ENCODE assay signal across 1 cellular context in the genomic region with DNA sequence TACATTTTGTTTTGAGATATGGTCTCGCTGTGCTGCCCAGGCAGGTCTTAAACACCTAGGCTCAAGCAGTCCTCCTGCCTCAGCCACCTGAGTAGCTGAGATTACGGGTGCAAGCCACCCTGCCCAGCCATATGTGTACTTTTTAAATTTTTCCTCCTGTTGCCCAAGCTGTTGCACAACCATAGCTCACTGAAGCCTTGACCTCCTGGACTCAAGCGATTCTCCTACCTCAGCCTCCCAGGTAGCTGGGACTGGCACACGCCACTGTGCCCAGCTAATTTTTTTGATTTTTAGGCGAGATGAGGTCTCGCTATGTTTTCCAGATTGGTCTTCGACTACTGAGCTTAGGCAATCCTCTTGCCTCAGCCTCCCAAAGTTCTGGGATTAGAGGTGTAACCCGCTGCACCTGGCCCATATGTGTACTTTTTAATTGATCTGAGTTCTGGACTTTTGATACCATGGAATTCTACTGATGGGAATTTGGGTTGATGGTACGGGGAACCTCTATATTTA.
TF ChIP-seq lines count a peak whose summit lies in the region.

No MANE protein-coding gene starts in this region.

TF ChIP-seq in HepG2, 621 proteins besides CTCF, POLR2A, EP300 and RAD21 (continued from another document and continues in another):
- peak; percentile 95; the same call in 1 of the 2 replicates for TF ChIP-seq ZBTB20 (CRISPR knock-in tag; IDR thresholded peaks at IDR 0.05; ENCODE audit: borderline replicate concordance, low read depth)
- TF ChIP-seq, protein P1, sequence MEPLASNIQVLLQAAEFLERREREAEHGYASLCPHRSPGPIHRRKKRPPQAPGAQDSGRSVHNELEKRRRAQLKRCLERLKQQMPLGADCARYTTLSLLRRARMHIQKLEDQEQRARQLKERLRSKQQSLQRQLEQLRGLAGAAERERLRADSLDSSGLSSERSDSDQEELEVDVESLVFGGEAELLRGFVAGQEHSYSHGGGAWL (CRISPR knock-in tag; IDR thresholded peaks at IDR 0.05), result peak; percentile 42; the same call in 1 of the 2 replicates
- TF ChIP-seq FOXK2 (IDR thresholded peaks at IDR 0.05), result no peak
- TF ChIP-seq ZNF251 (CRISPR knock-in tag; IDR thresholded peaks at IDR 0.05), result no peak
- TF ChIP-seq, protein P2, sequence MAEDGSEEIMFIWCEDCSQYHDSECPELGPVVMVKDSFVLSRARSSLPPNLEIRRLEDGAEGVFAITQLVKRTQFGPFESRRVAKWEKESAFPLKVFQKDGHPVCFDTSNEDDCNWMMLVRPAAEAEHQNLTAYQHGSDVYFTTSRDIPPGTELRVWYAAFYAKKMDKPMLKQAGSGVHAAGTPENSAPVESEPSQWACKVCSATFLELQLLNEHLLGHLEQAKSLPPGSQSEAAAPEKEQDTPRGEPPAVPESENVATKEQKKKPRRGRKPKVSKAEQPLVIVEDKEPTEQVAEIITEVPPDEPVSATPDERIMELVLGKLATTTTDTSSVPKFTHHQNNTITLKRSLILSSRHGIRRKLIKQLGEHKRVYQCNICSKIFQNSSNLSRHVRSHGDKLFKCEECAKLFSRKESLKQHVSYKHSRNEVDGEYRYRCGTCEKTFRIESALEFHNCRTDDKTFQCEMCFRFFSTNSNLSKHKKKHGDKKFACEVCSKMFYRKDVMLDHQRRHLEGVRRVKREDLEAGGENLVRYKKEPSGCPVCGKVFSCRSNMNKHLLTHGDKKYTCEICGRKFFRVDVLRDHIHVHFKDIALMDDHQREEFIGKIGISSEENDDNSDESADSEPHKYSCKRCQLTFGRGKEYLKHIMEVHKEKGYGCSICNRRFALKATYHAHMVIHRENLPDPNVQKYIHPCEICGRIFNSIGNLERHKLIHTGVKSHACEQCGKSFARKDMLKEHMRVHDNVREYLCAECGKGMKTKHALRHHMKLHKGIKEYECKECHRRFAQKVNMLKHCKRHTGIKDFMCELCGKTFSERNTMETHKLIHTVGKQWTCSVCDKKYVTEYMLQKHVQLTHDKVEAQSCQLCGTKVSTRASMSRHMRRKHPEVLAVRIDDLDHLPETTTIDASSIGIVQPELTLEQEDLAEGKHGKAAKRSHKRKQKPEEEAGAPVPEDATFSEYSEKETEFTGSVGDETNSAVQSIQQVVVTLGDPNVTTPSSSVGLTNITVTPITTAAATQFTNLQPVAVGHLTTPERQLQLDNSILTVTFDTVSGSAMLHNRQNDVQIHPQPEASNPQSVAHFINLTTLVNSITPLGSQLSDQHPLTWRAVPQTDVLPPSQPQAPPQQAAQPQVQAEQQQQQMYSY (CRISPR knock-in tag; IDR thresholded peaks at IDR 0.05), result 0 out of 2 replicates have a peak, but pooled peaks have one; percentile 20
- peak; percentile 66; the same call in 1 of the 2 replicates for TF ChIP-seq ZFP1 (CRISPR knock-in tag; IDR thresholded peaks at IDR 0.05)
- TF ChIP-seq, protein P3, sequence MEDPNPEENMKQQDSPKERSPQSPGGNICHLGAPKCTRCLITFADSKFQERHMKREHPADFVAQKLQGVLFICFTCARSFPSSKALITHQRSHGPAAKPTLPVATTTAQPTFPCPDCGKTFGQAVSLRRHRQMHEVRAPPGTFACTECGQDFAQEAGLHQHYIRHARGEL (CRISPR knock-in tag; IDR thresholded peaks at IDR 0.05), result no peak
- TF ChIP-seq, protein P4, sequence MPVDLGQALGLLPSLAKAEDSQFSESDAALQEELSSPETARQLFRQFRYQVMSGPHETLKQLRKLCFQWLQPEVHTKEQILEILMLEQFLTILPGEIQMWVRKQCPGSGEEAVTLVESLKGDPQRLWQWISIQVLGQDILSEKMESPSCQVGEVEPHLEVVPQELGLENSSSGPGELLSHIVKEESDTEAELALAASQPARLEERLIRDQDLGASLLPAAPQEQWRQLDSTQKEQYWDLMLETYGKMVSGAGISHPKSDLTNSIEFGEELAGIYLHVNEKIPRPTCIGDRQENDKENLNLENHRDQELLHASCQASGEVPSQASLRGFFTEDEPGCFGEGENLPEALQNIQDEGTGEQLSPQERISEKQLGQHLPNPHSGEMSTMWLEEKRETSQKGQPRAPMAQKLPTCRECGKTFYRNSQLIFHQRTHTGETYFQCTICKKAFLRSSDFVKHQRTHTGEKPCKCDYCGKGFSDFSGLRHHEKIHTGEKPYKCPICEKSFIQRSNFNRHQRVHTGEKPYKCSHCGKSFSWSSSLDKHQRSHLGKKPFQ (CRISPR knock-in tag; IDR thresholded peaks at IDR 0.05; ENCODE audit: insufficient replicate concordance), result peak; percentile 80
- TF ChIP-seq NAIF1 (CRISPR knock-in tag; IDR thresholded peaks at IDR 0.05; ENCODE audit: borderline replicate concordance), result no peak
- TF ChIP-seq, protein P5, sequence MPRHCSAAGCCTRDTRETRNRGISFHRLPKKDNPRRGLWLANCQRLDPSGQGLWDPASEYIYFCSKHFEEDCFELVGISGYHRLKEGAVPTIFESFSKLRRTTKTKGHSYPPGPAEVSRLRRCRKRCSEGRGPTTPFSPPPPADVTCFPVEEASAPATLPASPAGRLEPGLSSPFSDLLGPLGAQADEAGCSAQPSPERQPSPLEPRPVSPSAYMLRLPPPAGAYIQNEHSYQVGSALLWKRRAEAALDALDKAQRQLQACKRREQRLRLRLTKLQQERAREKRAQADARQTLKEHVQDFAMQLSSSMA (CRISPR knock-in tag; IDR thresholded peaks at IDR 0.05), result peak; percentile 73; the same call in 1 of the 2 replicates
- peak; percentile 95 for TF ChIP-seq NR2F6 (IDR thresholded peaks at IDR 0.05)
- TF ChIP-seq NR2F6 (CRISPR knock-in tag; IDR thresholded peaks at IDR 0.05), result peak; percentile 98
- peak; percentile 83 for TF ChIP-seq MYC (CRISPR knock-in tag; IDR thresholded peaks at IDR 0.05; ENCODE audit: borderline replicate concordance)
- TF ChIP-seq PRMT3 (CRISPR knock-in tag; IDR thresholded peaks at IDR 0.05; ENCODE audit: borderline replicate concordance, low read depth), result no peak
- TF ChIP-seq AKAP8 (CRISPR knock-in tag; IDR thresholded peaks at IDR 0.05), result no peak
- peak; percentile 88 for TF ChIP-seq ZSCAN31 (CRISPR knock-in tag; IDR thresholded peaks at IDR 0.05; ENCODE audit: low read depth)
- peak; percentile 91; the same call in 1 of the 2 replicates for TF ChIP-seq RFXAP (CRISPR knock-in tag; IDR thresholded peaks at IDR 0.05; ENCODE audit: borderline replicate concordance)
- TF ChIP-seq, protein P6, sequence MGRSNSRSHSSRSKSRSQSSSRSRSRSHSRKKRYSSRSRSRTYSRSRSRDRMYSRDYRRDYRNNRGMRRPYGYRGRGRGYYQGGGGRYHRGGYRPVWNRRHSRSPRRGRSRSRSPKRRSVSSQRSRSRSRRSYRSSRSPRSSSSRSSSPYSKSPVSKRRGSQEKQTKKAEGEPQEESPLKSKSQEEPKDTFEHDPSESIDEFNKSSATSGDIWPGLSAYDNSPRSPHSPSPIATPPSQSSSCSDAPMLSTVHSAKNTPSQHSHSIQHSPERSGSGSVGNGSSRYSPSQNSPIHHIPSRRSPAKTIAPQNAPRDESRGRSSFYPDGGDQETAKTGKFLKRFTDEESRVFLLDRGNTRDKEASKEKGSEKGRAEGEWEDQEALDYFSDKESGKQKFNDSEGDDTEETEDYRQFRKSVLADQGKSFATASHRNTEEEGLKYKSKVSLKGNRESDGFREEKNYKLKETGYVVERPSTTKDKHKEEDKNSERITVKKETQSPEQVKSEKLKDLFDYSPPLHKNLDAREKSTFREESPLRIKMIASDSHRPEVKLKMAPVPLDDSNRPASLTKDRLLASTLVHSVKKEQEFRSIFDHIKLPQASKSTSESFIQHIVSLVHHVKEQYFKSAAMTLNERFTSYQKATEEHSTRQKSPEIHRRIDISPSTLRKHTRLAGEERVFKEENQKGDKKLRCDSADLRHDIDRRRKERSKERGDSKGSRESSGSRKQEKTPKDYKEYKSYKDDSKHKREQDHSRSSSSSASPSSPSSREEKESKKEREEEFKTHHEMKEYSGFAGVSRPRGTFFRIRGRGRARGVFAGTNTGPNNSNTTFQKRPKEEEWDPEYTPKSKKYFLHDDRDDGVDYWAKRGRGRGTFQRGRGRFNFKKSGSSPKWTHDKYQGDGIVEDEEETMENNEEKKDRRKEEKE (IDR thresholded peaks at IDR 0.05), result no peak
- peak; percentile 90 for TF ChIP-seq KDM6A (CRISPR knock-in tag; IDR thresholded peaks at IDR 0.05; ENCODE audit: low read depth)
- TF ChIP-seq ZKSCAN1 (IDR thresholded peaks at IDR 0.05; ENCODE audit: low read length), result no peak
- TF ChIP-seq, protein P7, sequence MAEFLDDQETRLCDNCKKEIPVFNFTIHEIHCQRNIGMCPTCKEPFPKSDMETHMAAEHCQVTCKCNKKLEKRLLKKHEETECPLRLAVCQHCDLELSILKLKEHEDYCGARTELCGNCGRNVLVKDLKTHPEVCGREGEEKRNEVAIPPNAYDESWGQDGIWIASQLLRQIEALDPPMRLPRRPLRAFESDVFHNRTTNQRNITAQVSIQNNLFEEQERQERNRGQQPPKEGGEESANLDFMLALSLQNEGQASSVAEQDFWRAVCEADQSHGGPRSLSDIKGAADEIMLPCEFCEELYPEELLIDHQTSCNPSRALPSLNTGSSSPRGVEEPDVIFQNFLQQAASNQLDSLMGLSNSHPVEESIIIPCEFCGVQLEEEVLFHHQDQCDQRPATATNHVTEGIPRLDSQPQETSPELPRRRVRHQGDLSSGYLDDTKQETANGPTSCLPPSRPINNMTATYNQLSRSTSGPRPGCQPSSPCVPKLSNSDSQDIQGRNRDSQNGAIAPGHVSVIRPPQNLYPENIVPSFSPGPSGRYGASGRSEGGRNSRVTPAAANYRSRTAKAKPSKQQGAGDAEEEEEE (CRISPR knock-in tag; IDR thresholded peaks at IDR 0.05; ENCODE audit: borderline replicate concordance), result no peak
- TF ChIP-seq ZFAT (CRISPR knock-in tag; conservative IDR thresholded peaks at IDR 0.05), result no peak
- peak; percentile 79; the same call in 1 of the 2 replicates for TF ChIP-seq SP5 (CRISPR knock-in tag; IDR thresholded peaks at IDR 0.05; ENCODE audit: borderline replicate concordance, low read depth)
- peak; percentile 98 for TF ChIP-seq ZNF614 (CRISPR knock-in tag; IDR thresholded peaks at IDR 0.05; ENCODE audit: borderline replicate concordance)
- no peak for TF ChIP-seq ZNF557 (CRISPR knock-in tag; IDR thresholded peaks at IDR 0.05)
- TF ChIP-seq ZBTB42 (CRISPR knock-in tag; IDR thresholded peaks at IDR 0.05), result no peak
- TF ChIP-seq ZKSCAN8 (CRISPR knock-in tag; IDR thresholded peaks at IDR 0.05; ENCODE audit: borderline replicate concordance), result peak; percentile 97; the same call in 1 of the 2 replicates
- 0 out of 2 replicates have a peak, but pooled peaks have one; percentile 47 for TF ChIP-seq ZNF709 (CRISPR knock-in tag; IDR thresholded peaks at IDR 0.05)
- TF ChIP-seq, protein P8, sequence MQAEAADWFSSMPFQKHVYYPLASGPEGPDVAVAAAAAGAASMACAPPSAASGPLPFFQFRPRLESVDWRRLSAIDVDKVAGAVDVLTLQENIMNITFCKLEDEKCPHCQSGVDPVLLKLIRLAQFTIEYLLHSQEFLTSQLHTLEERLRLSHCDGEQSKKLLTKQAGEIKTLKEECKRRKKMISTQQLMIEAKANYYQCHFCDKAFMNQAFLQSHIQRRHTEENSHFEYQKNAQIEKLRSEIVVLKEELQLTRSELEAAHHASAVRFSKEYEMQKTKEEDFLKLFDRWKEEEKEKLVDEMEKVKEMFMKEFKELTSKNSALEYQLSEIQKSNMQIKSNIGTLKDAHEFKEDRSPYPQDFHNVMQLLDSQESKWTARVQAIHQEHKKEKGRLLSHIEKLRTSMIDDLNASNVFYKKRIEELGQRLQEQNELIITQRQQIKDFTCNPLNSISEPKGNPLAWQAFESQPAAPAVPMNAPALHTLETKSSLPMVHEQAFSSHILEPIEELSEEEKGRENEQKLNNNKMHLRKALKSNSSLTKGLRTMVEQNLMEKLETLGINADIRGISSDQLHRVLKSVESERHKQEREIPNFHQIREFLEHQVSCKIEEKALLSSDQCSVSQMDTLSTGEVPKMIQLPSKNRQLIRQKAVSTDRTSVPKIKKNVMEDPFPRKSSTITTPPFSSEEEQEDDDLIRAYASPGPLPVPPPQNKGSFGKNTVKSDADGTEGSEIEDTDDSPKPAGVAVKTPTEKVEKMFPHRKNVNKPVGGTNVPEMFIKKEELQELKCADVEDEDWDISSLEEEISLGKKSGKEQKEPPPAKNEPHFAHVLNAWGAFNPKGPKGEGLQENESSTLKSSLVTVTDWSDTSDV (CRISPR knock-in tag; IDR thresholded peaks at IDR 0.05), result no peak
- peak; percentile 95 for TF ChIP-seq ISL2 (CRISPR knock-in tag; IDR thresholded peaks at IDR 0.05)
- TF ChIP-seq PHF21A (CRISPR knock-in tag; IDR thresholded peaks at IDR 0.05), result peak; percentile 96
- peak; percentile 60; the same call in 1 of the 2 replicates for TF ChIP-seq MTF2 (CRISPR knock-in tag; IDR thresholded peaks at IDR 0.05; ENCODE audit: borderline replicate concordance)
- TF ChIP-seq ZNF850 (CRISPR knock-in tag; conservative IDR thresholded peaks at IDR 0.05), result no peak
- peak; percentile 79 for TF ChIP-seq YEATS4 (CRISPR knock-in tag; IDR thresholded peaks at IDR 0.05; ENCODE audit: borderline replicate concordance)
- no peak for TF ChIP-seq GATA4 (IDR thresholded peaks at IDR 0.05; ENCODE audit: borderline replicate concordance, low read depth)
- TF ChIP-seq, protein P9, sequence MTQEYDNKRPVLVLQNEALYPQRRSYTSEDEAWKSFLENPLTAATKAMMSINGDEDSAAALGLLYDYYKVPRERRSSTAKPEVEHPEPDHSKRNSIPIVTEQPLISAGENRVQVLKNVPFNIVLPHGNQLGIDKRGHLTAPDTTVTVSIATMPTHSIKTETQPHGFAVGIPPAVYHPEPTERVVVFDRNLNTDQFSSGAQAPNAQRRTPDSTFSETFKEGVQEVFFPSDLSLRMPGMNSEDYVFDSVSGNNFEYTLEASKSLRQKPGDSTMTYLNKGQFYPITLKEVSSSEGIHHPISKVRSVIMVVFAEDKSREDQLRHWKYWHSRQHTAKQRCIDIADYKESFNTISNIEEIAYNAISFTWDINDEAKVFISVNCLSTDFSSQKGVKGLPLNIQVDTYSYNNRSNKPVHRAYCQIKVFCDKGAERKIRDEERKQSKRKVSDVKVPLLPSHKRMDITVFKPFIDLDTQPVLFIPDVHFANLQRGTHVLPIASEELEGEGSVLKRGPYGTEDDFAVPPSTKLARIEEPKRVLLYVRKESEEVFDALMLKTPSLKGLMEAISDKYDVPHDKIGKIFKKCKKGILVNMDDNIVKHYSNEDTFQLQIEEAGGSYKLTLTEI (CRISPR knock-in tag; conservative IDR thresholded peaks at IDR 0.05), result no peak
- peak; percentile 97 for TF ChIP-seq RXRB (CRISPR knock-in tag; IDR thresholded peaks at IDR 0.05; ENCODE audit: borderline replicate concordance)
- no peak for TF ChIP-seq IKZF4 (CRISPR knock-in tag; IDR thresholded peaks at IDR 0.05; ENCODE audit: borderline replicate concordance, low read depth, not compliant biosample characterization)
- peak; percentile 13; the same call in 1 of the 2 replicates for TF ChIP-seq BHLHE40 (IDR thresholded peaks at IDR 0.05; ENCODE audit: low read length)
